In genomic region chr16:54282202-54282922, GRCh38 we compare ENCODE assay signal across 8 cellular contexts. TPM values are rescaled to one million over a fixed set of nuclear protein-coding genes. Genes with fewer than 3 reads are reported as not detected.
DNase-seq lines count a peak whose midpoint lies in the region; ATAC-seq and TF ChIP-seq lines count a peak whose summit lies in the region.

No MANE protein-coding gene starts in this region.

- H3K36me3 ChIP-seq in ectodermal cell (ENCODE audit: control insufficient read depth, insufficient read depth, low read length) = no peaks in the 10 kb centered on the region
- no peaks in the 10 kb centered on the region for H3K36me3 ChIP-seq in mucosa of descending colon (ENCODE audit: low read depth)

- DNase-seq in D341Med (ENCODE audit: low spot score) (peak; percentile 83), LNCaP clone FGC (ENCODE audit: low read depth) (no peak), mucosa of descending colon (peak; percentile 50 to 64 (median 54)), NCI-H2171 treated with DMSO at 0.1 percent for 48 hours (lab: John Stamatoyannopoulos, UW) (no peak), NCI-H1105 treated with DMSO at 0.1 percent for 48 hours (lab: John Stamatoyannopoulos, UW) (no peak), NCI-H1048 (lab: John Stamatoyannopoulos, UW) (no peak)
- DNase-seq in central memory CD4-positive, alpha-beta T cell = no peak

- no peaks in the 10 kb centered on the region for H3K9me3 ChIP-seq in ectodermal cell (ENCODE audit: control insufficient read depth, low read length)
- H3K9me3 ChIP-seq in mucosa of descending colon = no peaks in the 10 kb centered on the region

- H3K27ac ChIP-seq in ectodermal cell (ENCODE audit: insufficient read depth, low read depth, low read length, poor library complexity, severe bottlenecking) = no peak overlapping the region

- peaks cover 65% of the 10 kb centered on the region for H3K27me3 ChIP-seq in ectodermal cell (ENCODE audit: control insufficient read depth, insufficient read depth, low read length, poor library complexity, severe bottlenecking)

- WGBS in ectodermal cell, 2 experiments = 2% methylated on average over 40 to 42 of the region's 42 CpGs

- intact Hi-C loops in mucosa of descending colon (cut with DNase I, micrococcal nuclease) = no loop called here

- H3K4me1 ChIP-seq in ectodermal cell (ENCODE audit: control insufficient read depth, insufficient read depth, low read length) (peaks cover 13% of the 10 kb centered on the region), mucosa of descending colon (ENCODE audit: low read depth) (peaks cover 39% of the 10 kb centered on the region)

- ATAC-seq in mucosa of descending colon = peak; percentile 65

- TF ChIP-seq CTCF in LNCaP clone FGC (IDR thresholded peaks at IDR 0.05; ENCODE audit: control insufficient read depth, extremely low read depth, insufficient read depth) = peak; percentile 51
- peak; percentile 46 for TF ChIP-seq CTCF in mucosa of descending colon (IDR thresholded peaks at IDR 0.05)

- H3K4me3 ChIP-seq in LNCaP clone FGC (ENCODE audit: low read depth, low read length) (no peak overlapping the region), ectodermal cell (ENCODE audit: insufficient read depth, low read depth, low read length) (peak overlapping the region; percentile 80), mucosa of descending colon (no peak overlapping the region)

RNA-seq across cellular contexts. Expression of gene IRX3, which starts 4.2 kb away (rescaled TPM):
- 38.6 TPM for polyA plus RNA-seq in ectodermal cell (2013, experiment 1 of 4)
- polyA plus RNA-seq in ectodermal cell (2013, experiment 2 of 4) = 42.1 TPM
- polyA plus RNA-seq in ectodermal cell (2013, experiment 3 of 4) = 51.7 TPM
- polyA plus RNA-seq in ectodermal cell (2013, experiment 4 of 4) = 56.5 TPM
- total RNA-seq in mucosa of descending colon = under 1 TPM in 1 of 3 donors, not detected in 2; 0.44 TPM

Comparison
In these comparisons a context has a peak if more than half of its experiments do, and no peak if none do; other contexts are left out.
1. DNase-seq: peak in D341Med (single experiment) and mucosa of descending colon (3 of 3); none in LNCaP clone FGC (single experiment), NCI-H2171 treated with DMSO at 0.1 percent for 48 hours (single experiment), NCI-H1105 treated with DMSO at 0.1 percent for 48 hours (single experiment), central memory CD4-positive, alpha-beta T cell (single experiment) and NCI-H1048 (single experiment).